In the genomic region with DNA sequence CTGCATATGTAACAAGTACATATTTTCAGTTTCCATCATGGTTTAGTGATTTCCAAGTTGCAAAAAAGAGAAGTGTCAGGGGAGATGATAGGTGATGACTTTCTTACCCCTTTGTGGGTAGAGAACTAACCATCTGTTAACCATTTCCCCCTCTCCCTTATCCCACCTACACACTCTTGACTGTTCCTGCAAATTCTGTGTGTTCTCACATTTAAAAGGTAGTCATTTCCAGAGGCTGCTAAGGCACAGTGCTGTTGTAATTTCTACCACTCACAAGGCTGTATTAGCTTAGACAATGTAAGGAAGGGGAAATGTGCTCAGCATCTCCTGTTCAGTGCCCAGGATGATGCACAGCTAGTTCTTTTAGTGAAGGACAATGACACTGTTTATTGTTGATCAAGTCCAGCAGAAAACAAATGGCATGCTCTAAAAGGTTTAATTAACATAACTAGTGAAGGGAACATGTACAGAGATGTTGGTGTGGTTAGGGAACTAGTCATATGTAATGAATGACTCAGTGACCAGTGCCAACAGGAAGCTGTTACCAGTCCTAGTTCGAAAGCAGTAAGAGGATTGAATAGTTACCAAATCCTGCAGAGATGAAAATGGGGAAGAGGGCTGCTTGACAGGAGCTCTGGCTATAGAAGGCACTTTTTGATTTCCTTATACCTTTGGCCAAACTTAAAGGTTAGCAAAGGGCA, we compare ENCODE assay signal across 9 cellular contexts.
DNase-seq lines count a peak whose midpoint lies in the region; ATAC-seq and TF ChIP-seq lines count a peak whose summit lies in the region.
"Had no signal": no experiment of that assay in that cellular context is flagged by ENCODE, and none has a peak within 500 bp of the region (broad histone marks: within the 10 kb centered on the region; RNA-seq: fewer than 3 reads in every experiment).

No MANE protein-coding gene starts in this region.

- no peak for TF ChIP-seq POLR2A in NB4 (IDR thresholded peaks at IDR 0.05; ENCODE audit: extremely low read depth, insufficient read length)

- DNase-seq in GM03348 (ENCODE audit: low spot score): peak; percentile 9
- peak; percentile 44 for DNase-seq in NB4 (ENCODE audit: low read depth)
- DNase-seq in kidney tubule cell (ENCODE audit: low spot score): peak; percentile 79
- no peak for DNase-seq in NCI-H748 treated with DMSO at 0.1 percent for 48 hours (lab: John Stamatoyannopoulos, UW)
- no peak for DNase-seq in GF-D8 (lab: John Stamatoyannopoulos, UW)
- no peak for DNase-seq in iPS-NIHi11 (ENCODE audit: low spot score)
- no peak for DNase-seq in dedifferentiated amniotic fluid mesenchymal stem cell (ENCODE audit: extremely low spot score)
- DNase-seq: colonic mucosa had no signal

- no peak overlapping the region for H3K4me3 ChIP-seq in NB4 (ENCODE audit: low read depth, low read length)
- H3K4me3 ChIP-seq: colonic mucosa had no signal

- peak; percentile 82 for ATAC-seq in GM21619 (IDR thresholded peaks at IDR 0.05; ENCODE audit: unreplicated experiment)

- no peak for TF ChIP-seq CTCF in NB4 (IDR thresholded peaks at IDR 0.05; ENCODE audit: low read depth, low read length)

Comparison
In these comparisons a context has a peak if more than half of its experiments do, and no peak if none do; other contexts are left out.
1. DNase-seq: peak in GM03348 (single experiment), NB4 (single experiment) and kidney tubule cell (single experiment); none in NCI-H748 treated with DMSO at 0.1 percent for 48 hours (single experiment), GF-D8 (single experiment), iPS-NIHi11 (single experiment) and dedifferentiated amniotic fluid mesenchymal stem cell (single experiment).